ENCODE assay signal across 8 cellular contexts in genomic region chr9:92140754-92141143, GRCh38. TPM values are rescaled to one million over a fixed set of nuclear protein-coding genes. Genes with fewer than 3 reads are reported as not detected.
A peak's percentile ranks its signal among the peaks of the same experiment; 100 is the strongest.
DNase-seq lines count a peak whose midpoint lies in the region; ATAC-seq, FAIRE-seq and TF ChIP-seq lines count a peak whose summit lies in the region.

No MANE protein-coding gene starts in this region.

- peaks cover 70% of the 10 kb centered on the region for H3K27me3 Mint-ChIP-seq in activated T-cell treated with anti-CD3 and anti-CD28 coated beads, Interleukin-2, amount 50 U/mL, for 24 hours
- peaks cover 30% of the 10 kb centered on the region for H3K27me3 Mint-ChIP-seq in activated naive CD8-positive, alpha-beta T cell treated with anti-CD3 and anti-CD28 coated beads, Interleukin-2, amount 10 ng/mL, durations not matched to agents 7 days and 5 days

- POLR2A ChIA-PET in activated naive CD8-positive, alpha-beta T cell treated with anti-CD3 and anti-CD28 coated beads, Interleukin-2, amount 10 ng/mL, durations not matched to agents 7 days and 5 days (lab: Charles Lee) = interaction anchor here (0.6 to 1.2 kb wide), 3 partner anchors 26 to 428 kb away, joined by 3 read pairs; partner anchors contain the start of gene SPTLC1

- no peak for FAIRE-seq in kidney (lab: Jason Lieb, UNC)
- FAIRE-seq in H54 (lab: Jason Lieb, UNC) = no peak

- peak overlapping the region; percentile 56 for H3K4me3 Mint-ChIP-seq in activated T-cell treated with anti-CD3 and anti-CD28 coated beads, Interleukin-2, amount 50 U/mL, for 24 hours
- H3K4me3 Mint-ChIP-seq in activated naive CD8-positive, alpha-beta T cell treated with anti-CD3 and anti-CD28 coated beads, Interleukin-2, amount 10 ng/mL, durations not matched to agents 7 days and 5 days = peak overlapping the region; percentile 73

- peak overlapping the region; percentile 34 to 48 for H3K4me3 ChIP-seq in kidney (ENCODE audit: low read length in 2 of 2)
- H3K4me3 ChIP-seq in subcutaneous abdominal adipose tissue (ENCODE audit: low read depth in 1 of 5, low read length in 5 of 5) = peak overlapping the region; percentile 32 to 67 (median 52)

- H3K9me3 Mint-ChIP-seq in activated T-cell treated with anti-CD3 and anti-CD28 coated beads, Interleukin-2, amount 50 U/mL, for 24 hours = no peaks in the 10 kb centered on the region
- H3K9me3 Mint-ChIP-seq in activated naive CD8-positive, alpha-beta T cell treated with anti-CD3 and anti-CD28 coated beads, Interleukin-2, amount 10 ng/mL, durations not matched to agents 7 days and 5 days = no peaks in the 10 kb centered on the region

- peaks cover 9 to 37% (median 13%) of the 10 kb centered on the region in 5 donors for H3K27me3 ChIP-seq in subcutaneous abdominal adipose tissue (ENCODE audit: control insufficient read depth in 5 of 5, insufficient read depth in 4 of 5, low read length in 5 of 5)

- no peak for TF ChIP-seq POLR2A in H54 (IDR thresholded peaks at IDR 0.05; ENCODE audit: low read depth, low read length)

- TF ChIP-seq CTCF in kidney (IDR thresholded peaks at IDR 0.05; ENCODE audit: borderline replicate concordance, extremely low read depth, insufficient read depth) = no peak

- H3K27ac ChIP-seq in kidney (ENCODE audit: low read depth in 2 of 2, low read length in 2 of 2) (no peak overlapping the region), subcutaneous abdominal adipose tissue (ENCODE audit: low read depth, low read length) (no peak overlapping the region)

- no peak for DNase-seq in activated T-cell treated with anti-CD3 and anti-CD28 coated beads, Interleukin-2, amount 50 U/mL, for 24 hours
- DNase-seq in activated T-cell treated with anti-CD3 and anti-CD28 coated beads, Interleukin-2, amount 50 U/mL, for 48 hours = no peak
- no peak for DNase-seq in activated naive CD8-positive, alpha-beta T cell treated with anti-CD3 and anti-CD28 coated beads, Interleukin-2, amount 10 ng/mL, durations not matched to agents 7 days and 5 days
- DNase-seq in kidney (no peak), H54 (ENCODE audit: insufficient read length, low spot score) (no peak), hypothalamus (lab: John Stamatoyannopoulos, UW) (no peak)

- H3K9ac ChIP-seq in kidney (ENCODE audit: low read length in 2 of 2) (no peak overlapping the region), subcutaneous abdominal adipose tissue (ENCODE audit: low read length in 5 of 5) (peak overlapping the region in 1 of 5 donors; percentile 39)

- H3K4me1 Mint-ChIP-seq in activated T-cell treated with anti-CD3 and anti-CD28 coated beads, Interleukin-2, amount 50 U/mL, for 24 hours (ENCODE audit: low read depth) = peaks cover 10% of the 10 kb centered on the region
- H3K4me1 Mint-ChIP-seq in activated naive CD8-positive, alpha-beta T cell treated with anti-CD3 and anti-CD28 coated beads, Interleukin-2, amount 10 ng/mL, durations not matched to agents 7 days and 5 days = peaks cover 11% of the 10 kb centered on the region

- ATAC-seq in activated naive CD8-positive, alpha-beta T cell treated with anti-CD3 and anti-CD28 coated beads, Interleukin-2, amount 10 ng/mL, durations not matched to agents 7 days and 5 days (ENCODE audit: low read depth) = no peak
- ATAC-seq in esophagus mucosa = no peak

- peaks cover 0 to 14% of the 10 kb centered on the region in 2 donors for H3K4me1 ChIP-seq in kidney (ENCODE audit: control insufficient read depth in 1 of 2, insufficient read depth in 1 of 2, low read depth in 1 of 2, low read length in 2 of 2)
- peaks cover 0 to 16% (median 12%) of the 10 kb centered on the region in 5 donors for H3K4me1 ChIP-seq in subcutaneous abdominal adipose tissue (ENCODE audit: control insufficient read depth in 5 of 5, insufficient read depth in 5 of 5, low read length in 5 of 5)

- H3K36me3 ChIP-seq in kidney (ENCODE audit: control insufficient read depth in 1 of 2, insufficient read depth in 2 of 2, low read length in 2 of 2) (no peaks in the 10 kb centered on the region), subcutaneous abdominal adipose tissue (ENCODE audit: control insufficient read depth in 5 of 5, insufficient read depth in 5 of 5, low read length in 5 of 5) (no peaks in the 10 kb centered on the region)

- H3K9me3 ChIP-seq in kidney (ENCODE audit: control insufficient read depth in 1 of 2, low read length in 2 of 2) = no peaks in the 10 kb centered on the region
- H3K9me3 ChIP-seq in subcutaneous abdominal adipose tissue (ENCODE audit: control insufficient read depth in 5 of 5, low read length in 5 of 5) = no peaks in the 10 kb centered on the region

- H3K36me3 Mint-ChIP-seq in activated T-cell treated with anti-CD3 and anti-CD28 coated beads, Interleukin-2, amount 50 U/mL, for 24 hours (ENCODE audit: low read depth) = no peaks in the 10 kb centered on the region
- no peaks in the 10 kb centered on the region for H3K36me3 Mint-ChIP-seq in activated naive CD8-positive, alpha-beta T cell treated with anti-CD3 and anti-CD28 coated beads, Interleukin-2, amount 10 ng/mL, durations not matched to agents 7 days and 5 days

- H3K27ac Mint-ChIP-seq in activated T-cell treated with anti-CD3 and anti-CD28 coated beads, Interleukin-2, amount 50 U/mL, for 24 hours = no peak overlapping the region
- H3K27ac Mint-ChIP-seq in activated naive CD8-positive, alpha-beta T cell treated with anti-CD3 and anti-CD28 coated beads, Interleukin-2, amount 10 ng/mL, durations not matched to agents 7 days and 5 days = no peak overlapping the region

- intact Hi-C loops in kidney (cut with DNase I) = no loop called here

RNA-seq across cellular contexts. Expression of gene SPTLC1, which starts 25.5 kb away (rescaled TPM):
- 10 to 100 TPM; 50.2 to 51.4 TPM for total RNA-seq in activated naive CD8-positive, alpha-beta T cell treated with anti-CD3 and anti-CD28 coated beads, Interleukin-2, amount 10 ng/mL, durations not matched to agents 7 days and 5 days
- total RNA-seq in kidney = 72.2 TPM
- 29.4 TPM for polyA plus RNA-seq in kidney (ENCODE audit: insufficient read depth, low read depth, low replicate concordance)
- 54.6 TPM for total RNA-seq in esophagus mucosa
